Comparison of ENCODE assay signal across 35 cellular contexts in the genomic region with DNA sequence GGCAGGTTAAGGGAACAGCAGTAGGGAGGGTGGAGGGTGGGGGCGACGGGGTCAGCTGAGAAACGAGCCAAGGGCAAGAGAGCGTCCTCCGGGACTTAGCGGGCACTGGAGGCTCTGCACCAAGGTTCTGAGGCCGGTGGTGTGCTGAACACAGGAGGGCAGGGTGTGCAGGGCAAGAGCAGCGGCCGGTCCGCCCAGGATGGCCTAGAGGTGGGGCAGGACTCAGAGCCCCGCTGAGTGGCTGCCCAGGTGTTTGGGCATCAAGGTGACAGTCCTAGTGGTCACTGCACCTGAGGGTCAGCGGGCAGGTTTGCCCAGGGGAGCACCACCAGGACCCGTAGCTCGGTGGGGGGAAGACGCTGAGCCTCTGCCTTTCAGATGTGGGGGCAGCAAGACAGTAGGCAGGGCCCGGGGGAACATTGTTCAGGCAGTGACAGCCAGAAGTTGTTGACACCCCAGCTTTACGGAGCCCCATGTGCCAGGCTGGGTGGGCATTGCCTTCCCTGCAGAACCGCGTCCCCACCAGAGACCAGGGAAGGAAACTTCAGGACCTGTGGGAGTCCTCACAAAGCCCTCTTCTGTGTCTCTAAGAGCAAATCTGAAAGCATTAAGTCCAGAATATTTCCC. TPM values are rescaled to one million over a fixed set of nuclear protein-coding genes. Genes with fewer than 3 reads are reported as not detected.
"Had no signal": no experiment of that assay in that cellular context is flagged by ENCODE, and none has a peak within 500 bp of the region (broad histone marks: within the 10 kb centered on the region; RNA-seq: fewer than 3 reads in every experiment).

No MANE protein-coding gene starts in this region.

- FAIRE-seq: endometrium, islet of Langerhans had no signal

- H3K9me3 Mint-ChIP-seq: effector memory CD8-positive, alpha-beta T cell; memory B cell; nephron; stimulated activated effector memory CD8-positive, alpha-beta T cell treated with anti-CD3 and anti-CD28 coated beads, Interleukin-12 subunit alpha, Interleukin-12 subunit beta, amount 100 ng/mL, for 72 hours had no signal

- H3K36me3 Mint-ChIP-seq: memory B cell; stimulated activated effector memory CD8-positive, alpha-beta T cell treated with anti-CD3 and anti-CD28 coated beads, Interleukin-12 subunit alpha, Interleukin-12 subunit beta, amount 100 ng/mL, for 72 hours had no signal

- H3K36me3 ChIP-seq: esophagus squamous epithelium, heart right ventricle, left ventricle myocardium inferior, ovary, right atrium auricular region, sigmoid colon, stomach, thyroid gland, vagina had no signal

- H3K27ac Mint-ChIP-seq: effector memory CD8-positive, alpha-beta T cell; memory B cell; nephron; stimulated activated effector memory CD8-positive, alpha-beta T cell treated with anti-CD3 and anti-CD28 coated beads, Interleukin-12 subunit alpha, Interleukin-12 subunit beta, amount 100 ng/mL, for 72 hours had no signal

- H3K27me3 ChIP-seq: ovary, thyroid gland, vagina had no signal

- H3K9me3 ChIP-seq: esophagus squamous epithelium, heart right ventricle, left ventricle myocardium inferior, ovary, right atrium auricular region, sigmoid colon, stomach, thyroid gland, vagina had no signal

- H3K4me1 Mint-ChIP-seq: stimulated activated effector memory CD8-positive, alpha-beta T cell treated with anti-CD3 and anti-CD28 coated beads, Interleukin-12 subunit alpha, Interleukin-12 subunit beta, amount 100 ng/mL, for 72 hours had no signal

- ATAC-seq: effector memory CD8-positive, alpha-beta T cell; left colon; stimulated activated effector memory CD8-positive, alpha-beta T cell treated with anti-CD3 and anti-CD28 coated beads, Interleukin-12 subunit alpha, Interleukin-12 subunit beta, amount 100 ng/mL, for 72 hours had no signal

- H3K4me3 Mint-ChIP-seq: effector memory CD8-positive, alpha-beta T cell; memory B cell; nephron; stimulated activated effector memory CD8-positive, alpha-beta T cell treated with anti-CD3 and anti-CD28 coated beads, Interleukin-12 subunit alpha, Interleukin-12 subunit beta, amount 100 ng/mL, for 72 hours had no signal

- H3K4me3 ChIP-seq: esophagus squamous epithelium, heart right ventricle, left ventricle myocardium inferior, lung, ovary, right atrium auricular region, sigmoid colon, stomach, thyroid gland, vagina had no signal

- DNase-seq: cortex of kidney; effector memory CD8-positive, alpha-beta T cell; erythroblast; esophagus squamous epithelium; foreskin melanocyte; glutamatergic neuron; heart right ventricle; hippocampal formation; kidney glomerular epithelial cell; left colon; left ventricle myocardium inferior; occipital lobe; ovary; sigmoid colon; stimulated activated CD4-positive, alpha-beta T cell treated with anti-CD3 and anti-CD28 coated beads, Interleukin-2, amount 100 ng/mL, for 24 hours; stimulated activated CD4-positive, alpha-beta T cell treated with anti-CD3 and anti-CD28 coated beads, Interleukin-4, amount 100 ng/mL, for 24 hours; stimulated activated naive CD4-positive, alpha-beta T cell treated with Interleukin-2 at 50 U/mL for 16 hours; stomach; thyroid gland; trophoblast cell had no signal

- H3K27ac ChIP-seq: esophagus squamous epithelium, heart right ventricle, left ventricle myocardium inferior, ovary, right atrium auricular region, sigmoid colon, stomach, thyroid gland, vagina had no signal

RNA-seq across cellular contexts. Expression of a gene that starts 4.5 kb away (rescaled TPM):
- total RNA-seq: dermis microvascular lymphatic vessel endothelial cell, esophagus squamous epithelium, heart right ventricle, left colon, left ventricle myocardium inferior, lung, mononuclear cell, occipital lobe, ovary, posterior vena cava, right atrium auricular region, sigmoid colon, skeletal muscle tissue, stomach, subcutaneous adipose tissue, temporal lobe, thyroid gland, ureter, vagina had no signal
- polyA plus RNA-seq: heart right ventricle, lung, ovary, sigmoid colon, stomach had no signal

RNA-seq across cellular contexts. Expression of a gene that starts 22.6 kb away (rescaled TPM):
- total RNA-seq: dermis microvascular lymphatic vessel endothelial cell, stomach had no signal
- polyA plus RNA-seq: stomach had no signal

RNA-seq across cellular contexts. Expression of a gene that starts 27.2 kb away (rescaled TPM):
- total RNA-seq: mononuclear cell had no signal

RNA-seq across cellular contexts. Expression of a gene that starts 50.1 kb away (rescaled TPM):
- total RNA-seq: dermis microvascular lymphatic vessel endothelial cell, esophagus squamous epithelium, left ventricle myocardium inferior, mononuclear cell, occipital lobe, posterior vena cava, right atrium auricular region, sigmoid colon, skeletal muscle tissue, subcutaneous adipose tissue, thyroid gland, ureter, vagina had no signal
- polyA plus RNA-seq: heart right ventricle had no signal
